Comparison of ENCODE assay signal across 34 cellular contexts in genomic region chr10:118092209-118092608, GRCh38.
"Had no signal": no experiment of that assay in that cellular context is flagged by ENCODE, and none has a peak within 500 bp of the region (broad histone marks: within the 10 kb centered on the region; RNA-seq: fewer than 3 reads in every experiment).

No MANE protein-coding gene starts in this region.

- H3K9me3 ChIP-seq: MG63 had no signal

- DNase-seq: Karpas-422, Kasumi-1, KG1, MG63, MM.1S, MV-4-11, NCI-H1048, NCI-H1092, NCI-H1092 treated with DMSO at 0.1 percent for 48 hours, NCI-H1105, NCI-H1105 treated with DMSO at 0.1 percent for 48 hours, NCI-H1417, NCI-H1417 treated with DMSO at 0.1 percent for 48 hours, NCI-H1436, NCI-H1436 treated with DMSO at 0.1 percent for 48 hours, NCI-H146, NCI-H1694, NCI-H1694 treated with DMSO at 0.1 percent for 48 hours, NCI-H187, NCI-H187 treated with DMSO at 0.1 percent for 48 hours, NCI-H1930, NCI-H2029, NCI-H2029 treated with DMSO at 0.1 percent for 48 hours, NCI-H2081, NCI-H2081 treated with DMSO at 0.1 percent for 48 hours, NCI-H2107, NCI-H2171, NCI-H2171 treated with DMSO at 0.1 percent for 48 hours, NCI-H2227 treated with DMSO at 0.1 percent for 48 hours, NCI-H226, NCI-H345, NCI-H446 treated with DMSO at 0.1 percent for 48 hours, NCI-H510A had no signal

- H3K4me3 ChIP-seq: MG63 had no signal

- H3K27me3 ChIP-seq: MG63 had no signal

- H3K27ac ChIP-seq: KMS-11 had no signal

- H3K36me3 ChIP-seq: MG63 had no signal
